ENCODE assay signal across 17 cellular contexts in the genomic region with DNA sequence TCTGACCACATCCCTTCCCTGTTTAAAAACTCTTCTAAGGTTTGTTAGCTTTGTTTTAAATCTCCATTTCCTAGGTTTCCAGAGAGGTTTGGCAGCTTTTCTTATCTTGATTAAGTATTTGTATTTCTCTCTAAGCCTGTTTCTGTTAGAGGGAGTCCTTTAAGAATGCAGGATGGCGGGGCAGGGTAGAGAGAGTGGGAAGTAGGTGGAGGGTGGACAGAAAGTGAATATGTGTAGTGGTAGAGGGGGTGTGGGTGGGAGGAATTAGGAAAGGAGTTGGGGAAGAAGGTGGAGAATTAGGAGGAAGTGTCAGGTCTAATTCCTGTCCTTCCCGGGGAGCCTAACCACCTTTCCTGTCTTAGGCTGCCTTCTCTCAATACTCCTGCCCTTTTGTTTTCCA.
"Had no signal": no experiment of that assay in that cellular context is flagged by ENCODE, and none has a peak within 500 bp of the region (broad histone marks: within the 10 kb centered on the region; RNA-seq: fewer than 3 reads in every experiment).

No MANE protein-coding gene starts in this region.

- H3K9me3 ChIP-seq: gastrocnemius medialis, left ventricle myocardium inferior, uterus had no signal

- H3K27ac Mint-ChIP-seq: immature natural killer cell; naive thymus-derived CD4-positive, alpha-beta T cell; nephron progenitor cell had no signal

- H3K4me3 Mint-ChIP-seq: immature natural killer cell; naive thymus-derived CD4-positive, alpha-beta T cell; nephron progenitor cell had no signal

- H3K36me3 ChIP-seq: gastrocnemius medialis, left ventricle myocardium inferior, uterus had no signal

- H3K4me1 Mint-ChIP-seq: immature natural killer cell, nephron progenitor cell had no signal

- H3K27ac ChIP-seq: coronary artery, dorsolateral prefrontal cortex, gastrocnemius medialis, left ventricle myocardium inferior, uterus had no signal

- FAIRE-seq: keratinocyte had no signal

- H3K4me2 ChIP-seq: smooth muscle cell had no signal

- H3K4me3 ChIP-seq: coronary artery, dorsolateral prefrontal cortex, gastrocnemius medialis, left ventricle myocardium inferior, lung, smooth muscle cell, uterus had no signal

- H3K27me3 ChIP-seq: dorsolateral prefrontal cortex, gastrocnemius medialis, uterus had no signal

- H3K36me3 Mint-ChIP-seq: immature natural killer cell; naive thymus-derived CD4-positive, alpha-beta T cell had no signal

- DNase-seq: dorsolateral prefrontal cortex; effector CD8-positive, alpha-beta T cell; gastrocnemius medialis; immature natural killer cell; left ventricle myocardium inferior; mesenchymal stem cell; naive thymus-derived CD4-positive, alpha-beta T cell; nephron progenitor cell; right cardiac atrium; stimulated activated CD4-positive, alpha-beta T cell treated with anti-CD3 and anti-CD28 coated beads, Interleukin-2, amount 100 ng/mL, for 48 hours; stimulated activated naive CD4-positive, alpha-beta T cell treated with Interleukin-2 at 50 U/mL for 16 hours; uterus had no signal

- ATAC-seq: esophagus mucosa; gastrocnemius medialis; naive thymus-derived CD4-positive, alpha-beta T cell; right cardiac atrium had no signal

- H3K4me1 ChIP-seq: uterus had no signal

- H3K9me3 Mint-ChIP-seq: immature natural killer cell; naive thymus-derived CD4-positive, alpha-beta T cell; nephron progenitor cell had no signal
